In genomic region chr22:35154937-35155387, GRCh38 we compare ENCODE assay signal across 10 cellular contexts.
DNase-seq lines count a peak whose midpoint lies in the region; ATAC-seq, FAIRE-seq and TF ChIP-seq lines count a peak whose summit lies in the region.
"Had no signal": no experiment of that assay in that cellular context is flagged by ENCODE, and none has a peak within 500 bp of the region (broad histone marks: within the 10 kb centered on the region; RNA-seq: fewer than 3 reads in every experiment).

No MANE protein-coding gene starts in this region.

- H3K27ac Mint-ChIP-seq in brain = peak overlapping the region in 1 of 5 experiments; percentile 33
- H3K27ac Mint-ChIP-seq: T-helper 1 cell treated with Interleukin-12 subunit alpha and Interleukin-12 subunit beta and Interleukin-4 antibody, amounts not matched to agents 30 μg/mL and 1 μg/mL, for 36 hours had no signal

- no peak for ATAC-seq in GM21515 (IDR thresholded peaks at IDR 0.05; ENCODE audit: unreplicated experiment)

- H3K4me3 ChIP-seq in kidney (ENCODE audit: low read length in 2 of 2) = no peak overlapping the region
- H3K4me3 ChIP-seq in testis = no peak overlapping the region
- H3K4me3 ChIP-seq: skin epidermis had no signal

- H3K9me3 ChIP-seq in kidney (ENCODE audit: control insufficient read depth in 1 of 2, low read length in 2 of 2) (no peaks in the 10 kb centered on the region), testis (no peaks in the 10 kb centered on the region)

- no peak for FAIRE-seq in kidney (lab: Jason Lieb, UNC)

- H3K4me3 Mint-ChIP-seq in brain = peak overlapping the region in 1 of 5 experiments; percentile 42
- H3K4me3 Mint-ChIP-seq: T-helper 1 cell treated with Interleukin-12 subunit alpha and Interleukin-12 subunit beta and Interleukin-4 antibody, amounts not matched to agents 30 μg/mL and 1 μg/mL, for 36 hours had no signal

- no peak for TF ChIP-seq POLR2A in testis (IDR thresholded peaks at IDR 0.05)

- H3K9ac ChIP-seq in kidney (ENCODE audit: low read length in 2 of 2) = no peak overlapping the region

- TF ChIP-seq CTCF in brain (conservative IDR thresholded peaks at IDR 0.05) (peak; percentile 73 to 80), kidney (IDR thresholded peaks at IDR 0.05; ENCODE audit: borderline replicate concordance, extremely low read depth, insufficient read depth) (peak; percentile 48), testis (IDR thresholded peaks at IDR 0.05) (peak; percentile 33 to 61 (median 50))

- in situ Hi-C loops in Caki2 (cut with HindIII; ENCODE audit: low pct_unique_long_range_greater_than_20kb, low sequenced_read_pairs) = no loop called here

- intact Hi-C loops in kidney (cut with DNase I) = no loop called here
- intact Hi-C loops in testis (cut with DNase I; ENCODE audit: low total_unique reads) = no loop called here

- peaks cover 4% of the 10 kb centered on the region for H3K27me3 Mint-ChIP-seq in brain

- H3K4me1 ChIP-seq in kidney (ENCODE audit: control insufficient read depth in 1 of 2, insufficient read depth in 1 of 2, low read depth in 1 of 2, low read length in 2 of 2) (no peaks in the 10 kb centered on the region), testis (no peaks in the 10 kb centered on the region)

- H3K4me1 Mint-ChIP-seq in brain = peaks cover 10% of the 10 kb centered on the region

- peak; percentile 58 for DNase-seq in Caki2 (ENCODE audit: low read depth)
- DNase-seq in H4 (ENCODE audit: low spot score) = peak; percentile 29
- peak; percentile 61 for DNase-seq in NCI-H748 (lab: John Stamatoyannopoulos, UW; ENCODE audit: unreplicated experiment)
- DNase-seq in kidney = no peak
- DNase-seq in testis = peak; percentile 66
- no peak for DNase-seq in cortex of kidney (lab: John Stamatoyannopoulos, UW)

- H3K27me3 ChIP-seq in testis = no peaks in the 10 kb centered on the region

- no peaks in the 10 kb centered on the region for H3K36me3 Mint-ChIP-seq in brain

- 9 to 19% methylated on average over 10 of the region's 10 CpGs for WGBS in testis, 2 donors

- no peak overlapping the region for H3K27ac ChIP-seq in kidney (ENCODE audit: low read depth in 2 of 2, low read length in 2 of 2)
- H3K27ac ChIP-seq in testis = no peak overlapping the region
- H3K27ac ChIP-seq: skin epidermis had no signal

- no peaks in the 10 kb centered on the region for H3K36me3 ChIP-seq in kidney (ENCODE audit: control insufficient read depth in 1 of 2, insufficient read depth in 2 of 2, low read length in 2 of 2)
- H3K36me3 ChIP-seq in testis (ENCODE audit: low read depth, missing control alignments) = no peaks in the 10 kb centered on the region

- H3K9me3 Mint-ChIP-seq in brain = peaks cover 0 to 2% (median 0%) of the 10 kb centered on the region in 5 experiments
- H3K9me3 Mint-ChIP-seq: T-helper 1 cell treated with Interleukin-12 subunit alpha and Interleukin-12 subunit beta and Interleukin-4 antibody, amounts not matched to agents 30 μg/mL and 1 μg/mL, for 36 hours had no signal

Comparison
In these comparisons a context has a peak if more than half of its experiments do, and no peak if none do; other contexts are left out.
1. DNase-seq: peak in Caki2 (single experiment), H4 (single experiment), NCI-H748 (single experiment) and testis (single experiment); none in kidney (single experiment) and cortex of kidney (single experiment).
2. Peak in every context shown above with its lines, with median percentiles within 50 percentile points of each other: CTCF ChIP-seq.